19 cellular contexts compared by ENCODE assay signal in the genomic region with DNA sequence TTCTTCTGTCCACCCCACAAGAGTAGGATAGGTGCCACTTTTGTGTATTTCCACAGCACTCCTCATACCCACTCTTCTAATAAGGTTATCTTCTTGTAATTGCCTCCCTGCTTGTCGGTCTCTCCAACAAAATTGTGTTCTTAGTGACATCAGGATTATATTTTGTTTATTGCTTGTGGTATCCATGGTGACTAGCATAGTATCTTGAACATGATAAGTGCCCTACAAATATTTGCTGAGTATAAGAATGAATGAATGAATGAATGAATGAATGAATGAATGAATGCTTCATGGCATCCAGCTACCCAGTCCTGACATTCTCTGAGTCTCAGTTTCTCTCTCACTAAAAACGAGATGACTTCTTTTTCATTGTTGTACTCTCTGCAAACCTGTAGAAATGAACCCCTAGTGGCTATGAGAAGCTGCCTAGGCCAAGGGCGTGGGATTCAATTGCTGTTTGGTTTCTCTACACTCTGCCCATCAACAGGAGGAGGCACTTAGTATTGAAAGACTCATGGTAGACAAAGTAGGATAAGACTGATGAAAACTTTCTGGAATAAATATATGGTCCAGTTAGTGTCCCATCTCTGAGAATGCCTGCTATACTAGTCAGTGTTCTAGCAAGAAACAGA.
DNase-seq lines count a peak whose midpoint lies in the region; ATAC-seq and TF ChIP-seq lines count a peak whose summit lies in the region.
"Had no signal": no experiment of that assay in that cellular context is flagged by ENCODE, and none has a peak within 500 bp of the region (broad histone marks: within the 10 kb centered on the region; RNA-seq: fewer than 3 reads in every experiment).

No MANE protein-coding gene starts in this region.

- in situ Hi-C loops in Panc1 (cut with HindIII; ENCODE audit: low pct_unique_long_range_greater_than_20kb, low sequenced_read_pairs), result no loop called here

- H3K27me3 ChIP-seq in Panc1 (ENCODE audit: control insufficient read depth, insufficient read depth, low read length) (no peaks in the 10 kb centered on the region), dorsolateral prefrontal cortex (no peaks in the 10 kb centered on the region), osteoblast (ENCODE audit: insufficient read depth, low read length) (peaks cover 14% of the 10 kb centered on the region)
- H3K27me3 ChIP-seq: BLaER1 treated with 17β-estradiol and CSF1 and Interleukin-3, amounts not matched to agents 10 nM and 100 nM had no signal

- CTCF ChIA-PET in Panc1 (lab: Charles Lee), result no interaction called here

- POLR2A ChIA-PET in Panc1 (lab: Charles Lee), result interaction anchor here (0.7 to 1.2 kb wide), 2 partner anchors 17 to 26 kb away, joined by 3 to 6 read pairs; no protein-coding TSS in a partner anchor

- intact Hi-C loops in Panc1 (cut with micrococcal nuclease; ENCODE audit: unreplicated experiment) (no loop called here), dorsolateral prefrontal cortex (cut with DNase I) (no loop called here)

- H3K79me2 ChIP-seq in osteoblast (ENCODE audit: insufficient read depth, low read length), result no peaks in the 10 kb centered on the region

- H3K4me2 ChIP-seq in osteoblast (ENCODE audit: insufficient read depth, low read length), result peak overlapping the region; percentile 31
- H3K4me2 ChIP-seq: BLaER1 treated with 17β-estradiol and CSF1 and Interleukin-3, amounts not matched to agents 10 nM and 100 nM had no signal

- H3K4me3 ChIP-seq in Panc1 (ENCODE audit: low read depth in 2 of 2, low read length in 2 of 2) (no peak overlapping the region), dorsolateral prefrontal cortex (no peak overlapping the region), osteoblast (ENCODE audit: insufficient read depth, low read length) (no peak overlapping the region)
- H3K4me3 ChIP-seq: BLaER1 treated with 17β-estradiol and CSF1 and Interleukin-3, amounts not matched to agents 10 nM and 100 nM; tibial artery had no signal

- peak; percentile 59 for ATAC-seq in Panc1
- no peak for ATAC-seq in HG03108 (IDR thresholded peaks at IDR 0.05; ENCODE audit: unreplicated experiment)
- no peak for ATAC-seq in HG03175 (IDR thresholded peaks at IDR 0.05; ENCODE audit: unreplicated experiment)
- ATAC-seq: stimulated activated naive B cell treated with anti-CD40 and anti-IgM and Interleukin-4, amounts not matched to agents 10 μg/mL and 1 μg/mL and 100 μg/mL, for 72 hours had no signal

- no peak overlapping the region for H2AFZ ChIP-seq in osteoblast (ENCODE audit: low read length)

- DNase-seq in NCI-H748 (lab: John Stamatoyannopoulos, UW; ENCODE audit: unreplicated experiment), result peak; percentile 40
- no peak for DNase-seq in NCI-H748 treated with DMSO at 0.1 percent for 48 hours (lab: John Stamatoyannopoulos, UW)
- no peak for DNase-seq in Panc1 (ENCODE audit: low read depth, low spot score)
- no peak for DNase-seq in dorsolateral prefrontal cortex
- DNase-seq in osteoblast (ENCODE audit: insufficient read length, low spot score, missing footprints), result peak; percentile 60
- DNase-seq in HuH-7 (ENCODE audit: low spot score), result no peak
- DNase-seq: activated CD4-positive, alpha-beta T cell treated with anti-CD3 and anti-CD28 coated beads, Interleukin-2, amount 10 ng/mL, durations not matched to agents 7 days and 5 days; activated CD8-positive, alpha-beta memory T cell treated with anti-CD3 and anti-CD28 coated beads, Interleukin-2, amount 50 U/mL, for 48 hours; activated naive CD4-positive, alpha-beta T cell; GF-D8; MM.1S; NCI-H187; NCI-H446 treated with DMSO at 0.1 percent for 48 hours; retina; stimulated activated naive B cell treated with anti-CD40 and anti-IgM and Interleukin-4, amounts not matched to agents 10 μg/mL and 1 μg/mL and 100 μg/mL, for 72 hours; tibial artery had no signal

- H3K9me3 ChIP-seq in Panc1 (ENCODE audit: control insufficient read depth, insufficient read depth, low read depth, low read length), result no peaks in the 10 kb centered on the region
- no peaks in the 10 kb centered on the region for H3K9me3 ChIP-seq in osteoblast (ENCODE audit: low read depth, low read length)
- H3K9me3 ChIP-seq: BLaER1 treated with 17β-estradiol and CSF1 and Interleukin-3, amounts not matched to agents 10 nM and 100 nM; tibial artery had no signal

- H3K4me1 ChIP-seq in Panc1 (ENCODE audit: control insufficient read depth, insufficient read depth, low read length), result peaks cover 11% of the 10 kb centered on the region
- H3K4me1 ChIP-seq in osteoblast (ENCODE audit: insufficient read depth, low read length), result peaks cover 11% of the 10 kb centered on the region
- H3K4me1 ChIP-seq: tibial artery had no signal

- BruUV-seq in Panc1 (replicated peaks; lab: Mats Ljungman, UMichigan), result no TSS peak

- TF ChIP-seq CTCF in Panc1 (IDR thresholded peaks at IDR 0.05) (no peak), dorsolateral prefrontal cortex (IDR thresholded peaks at IDR 0.05 in 54 of 56, conservative IDR thresholded peaks at IDR 0.05 in 2 of 56; ENCODE audit: low read depth in 1 of 56, partially characterized antibody in 56 of 56) (no peak), osteoblast (IDR thresholded peaks at IDR 0.05; ENCODE audit: extremely low read depth, low read depth, low read length) (no peak)

- H3K27ac ChIP-seq in Panc1 (ENCODE audit: low read length), result no peak overlapping the region
- H3K27ac ChIP-seq in dorsolateral prefrontal cortex, result peak overlapping the region in 46 of 59 donors; percentile 3 to 100 (median 72)
- H3K27ac ChIP-seq in osteoblast (ENCODE audit: low read depth, low read length), result no peak overlapping the region
- H3K27ac ChIP-seq: BLaER1 treated with 17β-estradiol and CSF1 and Interleukin-3, amounts not matched to agents 10 nM and 100 nM; tibial artery had no signal

- H3K36me3 ChIP-seq in Panc1 (ENCODE audit: control insufficient read depth, insufficient read depth, low read length) (no peaks in the 10 kb centered on the region), osteoblast (ENCODE audit: insufficient read depth, low read length) (no peaks in the 10 kb centered on the region)
- H3K36me3 ChIP-seq: BLaER1 treated with 17β-estradiol and CSF1 and Interleukin-3, amounts not matched to agents 10 nM and 100 nM; tibial artery had no signal

- no peaks in the 10 kb centered on the region for H4K20me1 ChIP-seq in osteoblast (ENCODE audit: insufficient read depth, low read length)
- H4K20me1 ChIP-seq: BLaER1 treated with 17β-estradiol and CSF1 and Interleukin-3, amounts not matched to agents 10 nM and 100 nM had no signal

Comparison
In these comparisons a context has a peak if more than half of its experiments do, and no peak if none do; other contexts are left out.
1. DNase-seq: peak in NCI-H748 (single experiment) and osteoblast (single experiment); none in NCI-H748 treated with DMSO at 0.1 percent for 48 hours (single experiment), Panc1 (single experiment), dorsolateral prefrontal cortex (0 of 10) and HuH-7 (single experiment).
2. H3K27ac ChIP-seq: peak in dorsolateral prefrontal cortex (46 of 59); none in Panc1 (single experiment) and osteoblast (single experiment).